Comparison of ENCODE assay signal across 10 cellular contexts in genomic region chr17:75313941-75314550, GRCh38. TPM values are rescaled to one million over a fixed set of nuclear protein-coding genes. Genes with fewer than 3 reads are reported as not detected.
DNase-seq lines count a peak whose midpoint lies in the region; ATAC-seq and TF ChIP-seq lines count a peak whose summit lies in the region.
"Had no signal": no experiment of that assay in that cellular context is flagged by ENCODE, and none has a peak within 500 bp of the region (broad histone marks: within the 10 kb centered on the region; RNA-seq: fewer than 3 reads in every experiment).

No MANE protein-coding gene starts in this region.

- TF ChIP-seq POLR2A in transverse colon (IDR thresholded peaks at IDR 0.05) (peak; percentile 23), lower leg skin (IDR thresholded peaks at IDR 0.05) (no peak)

- TF ChIP-seq EP300 in transverse colon (IDR thresholded peaks at IDR 0.05; ENCODE audit: low read depth) = no peak

- intact Hi-C loops in left ventricle myocardium inferior (cut with micrococcal nuclease) = no loop called here
- intact Hi-C loops in transverse colon (cut with DNase I; ENCODE audit: low total_unique reads) = no loop called here
- intact Hi-C loops in lower leg skin (cut with DNase I; ENCODE audit: low total_unique reads) = no loop called here

- DNase-seq in activated naive CD4-positive, alpha-beta T cell treated with anti-CD3 and anti-CD28 coated beads, Interleukin-2, amount 10 ng/mL, durations not matched to agents 7 days and 5 days = no peak
- DNase-seq in activated naive CD4-positive, alpha-beta T cell (lab: John Stamatoyannopoulos, UW) = no peak
- DNase-seq in SIG-M5 treated with dmso at 0.1 percent for 504 hours (lab: John Stamatoyannopoulos, UW; ENCODE audit: unreplicated experiment) (peak; percentile 99), left ventricle myocardium inferior (no peak), transverse colon (peak; percentile 42), lower leg skin (ENCODE audit: low spot score in 2 of 2) (no peak)
- DNase-seq in stimulated activated CD4-positive, alpha-beta T cell treated with anti-CD3 and anti-CD28 coated beads, Interleukin-1b, Interleukin-23, amount 100 ng/mL, for 48 hours = no peak

- peak overlapping the region; percentile 41 for H3K27ac ChIP-seq in left ventricle myocardium inferior (replicated peaks)
- H3K27ac ChIP-seq in transverse colon = peak overlapping the region; percentile 50 to 91 (median 57)
- H3K27ac ChIP-seq: BLaER1 had no signal

- ATAC-seq in HG03457 (IDR thresholded peaks at IDR 0.05; ENCODE audit: unreplicated experiment) = no peak
- ATAC-seq: HCT116 had no signal

- peaks cover 4% of the 10 kb centered on the region for H3K36me3 Mint-ChIP-seq in activated naive CD4-positive, alpha-beta T cell treated with anti-CD3 and anti-CD28 coated beads, Interleukin-2, amount 10 ng/mL, durations not matched to agents 7 days and 5 days

- no peak overlapping the region for H3K4me3 ChIP-seq in left ventricle myocardium inferior
- no peak overlapping the region for H3K4me3 ChIP-seq in transverse colon
- no peak overlapping the region for H3K4me3 ChIP-seq in lower leg skin (ENCODE audit: low read depth, poor library complexity, severe bottlenecking)
- H3K4me3 ChIP-seq: BLaER1 had no signal

- 78% methylated on average over 14 of the region's 14 CpGs; no CpG with 5 or more reads in 1 of the 2 donors for WGBS in transverse colon (ENCODE audit: low coverage in 1 of 2), 2 donors
- WGBS in lower leg skin, 2 donors = 48 to 55% methylated on average over 14 of the region's 14 CpGs

- in situ Hi-C loops in transverse colon (cut with MboI; ENCODE audit: low pct_ligation_motif_present in 1 of 4, low pct_unique_long_range_greater_than_20kb in 1 of 4, low sequenced_read_pairs in 3 of 4) = loop anchor here in 2 of 4 donors (25.0 kb wide), 1 partner anchor 98 kb away; the partner anchor contains the start of gene GRB2 (in 2 of the 2)

- peaks cover 17% of the 10 kb centered on the region for H3K4me1 Mint-ChIP-seq in activated naive CD4-positive, alpha-beta T cell treated with anti-CD3 and anti-CD28 coated beads, Interleukin-2, amount 10 ng/mL, durations not matched to agents 7 days and 5 days

- TF ChIP-seq CTCF in left ventricle myocardium inferior (IDR thresholded peaks at IDR 0.05; ENCODE audit: borderline replicate concordance) (no peak), transverse colon (IDR thresholded peaks at IDR 0.05) (no peak), lower leg skin (IDR thresholded peaks at IDR 0.05) (no peak)

- peak overlapping the region; percentile 0 for H3K27ac Mint-ChIP-seq in activated naive CD4-positive, alpha-beta T cell treated with anti-CD3 and anti-CD28 coated beads, Interleukin-2, amount 10 ng/mL, durations not matched to agents 7 days and 5 days

- CTCF ChIA-PET in activated naive CD4-positive, alpha-beta T cell treated with anti-CD3 and anti-CD28 coated beads, Interleukin-2, amount 10 ng/mL, durations not matched to agents 7 days and 5 days (lab: Charles Lee) = interaction anchor here (0.6 kb wide), 1 partner anchor 92 kb away, joined by 3 read pairs; no protein-coding TSS in a partner anchor

- no peaks in the 10 kb centered on the region for H3K9me3 Mint-ChIP-seq in activated naive CD4-positive, alpha-beta T cell treated with anti-CD3 and anti-CD28 coated beads, Interleukin-2, amount 10 ng/mL, durations not matched to agents 7 days and 5 days

- H3K4me1 ChIP-seq in left ventricle myocardium inferior (peaks cover 6% of the 10 kb centered on the region), transverse colon (peaks cover 0 to 27% (median 12%) of the 10 kb centered on the region in 4 donors)

- H3K36me3 ChIP-seq in left ventricle myocardium inferior (peaks cover 15% of the 10 kb centered on the region), transverse colon (peaks cover 0 to 4% (median 0%) of the 10 kb centered on the region in 4 donors)

- H3K27me3 ChIP-seq in left ventricle myocardium inferior (ENCODE audit: low read depth) = no peaks in the 10 kb centered on the region
- H3K27me3 ChIP-seq in transverse colon = no peaks in the 10 kb centered on the region
- H3K27me3 ChIP-seq: BLaER1 had no signal

- H3K9me3 ChIP-seq in left ventricle myocardium inferior (replicated peaks) = no peaks in the 10 kb centered on the region
- H3K9me3 ChIP-seq in transverse colon = no peaks in the 10 kb centered on the region
- H3K9me3 ChIP-seq: BLaER1 had no signal

- no peaks in the 10 kb centered on the region for H3K27me3 Mint-ChIP-seq in activated naive CD4-positive, alpha-beta T cell treated with anti-CD3 and anti-CD28 coated beads, Interleukin-2, amount 10 ng/mL, durations not matched to agents 7 days and 5 days

- H3K4me3 Mint-ChIP-seq in activated naive CD4-positive, alpha-beta T cell treated with anti-CD3 and anti-CD28 coated beads, Interleukin-2, amount 10 ng/mL, durations not matched to agents 7 days and 5 days = no peak overlapping the region

RNA-seq across cellular contexts. Expression of gene SLC25A19, which starts 24.8 kb away (rescaled TPM):
- total RNA-seq in left ventricle myocardium inferior (16.0 TPM), transverse colon (10 to 100 TPM; 12.6 to 49.6 (median 20.7) TPM), lower leg skin (1 to 10 TPM; 4.0 to 7.1 (median 5.9) TPM)

RNA-seq across cellular contexts. Expression of gene MIF4GD, which starts 43.0 kb away (rescaled TPM):
- total RNA-seq in left ventricle myocardium inferior = 11.9 TPM
- 10 to 100 TPM in 3 of 4 donors, 1 to 10 TPM in 1; 9.0 to 44.0 (median 28.6) TPM for total RNA-seq in transverse colon
- 10 to 100 TPM; 22.6 to 41.8 (median 32.6) TPM for total RNA-seq in lower leg skin

RNA-seq across cellular contexts. Expression of gene MRPS7, which starts 52.4 kb away (rescaled TPM):
- total RNA-seq in left ventricle myocardium inferior (115 TPM), transverse colon (10 to 100 TPM; 27.1 to 54.0 (median 37.4) TPM), lower leg skin (10 to 100 TPM; 20.7 to 36.0 (median 31.4) TPM)

RNA-seq across cellular contexts. Expression of gene GGA3, which starts 52.6 kb away (rescaled TPM):
- total RNA-seq in left ventricle myocardium inferior (18.8 TPM), transverse colon (100 to 1,000 TPM in 1 of 4 donors, 10 to 100 TPM in 3; 36.2 to 134 (median 59.0) TPM), lower leg skin (10 to 100 TPM; 27.5 to 43.1 (median 29.9) TPM)

Comparison
In these comparisons a context has a peak if more than half of its experiments do, and no peak if none do; other contexts are left out.
1. DNase-seq: peak in SIG-M5 treated with dmso at 0.1 percent for 504 hours (single experiment) and transverse colon (single experiment); none in activated naive CD4-positive, alpha-beta T cell treated with anti-CD3 and anti-CD28 coated beads, Interleukin-2, amount 10 ng/mL, durations not matched to agents 7 days and 5 days (single experiment), activated naive CD4-positive, alpha-beta T cell (0 of 4), left ventricle myocardium inferior (single experiment), lower leg skin (0 of 2) and stimulated activated CD4-positive, alpha-beta T cell treated with anti-CD3 and anti-CD28 coated beads, Interleukin-1b, Interleukin-23, amount 100 ng/mL, for 48 hours (single experiment).